Comparison of ENCODE assay signal across 1 cellular context in genomic region chr5:150045512-150045911, GRCh38.
TF ChIP-seq lines count a peak whose summit lies in the region.

No MANE protein-coding gene starts in this region.

TF ChIP-seq in GM23338, 12 proteins besides CTCF, POLR2A, EP300 and RAD21:
- TF ChIP-seq JUNB (IDR thresholded peaks at IDR 0.05; ENCODE audit: unreplicated experiment) (no peak), EZH2phosphoT487 (IDR thresholded peaks at IDR 0.05; ENCODE audit: unreplicated experiment) (no peak), NANOG (IDR thresholded peaks at IDR 0.05; ENCODE audit: borderline replicate concordance) (no peak), ZNF331 (CRISPR knock-in tag; IDR thresholded peaks at IDR 0.05; ENCODE audit: low read depth) (no peak), ETS1 (IDR thresholded peaks at IDR 0.05) (no peak), POLR2AphosphoS5 (IDR thresholded peaks at IDR 0.05; ENCODE audit: low read depth) (no peak), EZH2 (IDR thresholded peaks at IDR 0.05; ENCODE audit: low read depth, unreplicated experiment) (no peak), ZNF114 (CRISPR knock-in tag; IDR thresholded peaks at IDR 0.05) (no peak), STAT1 (IDR thresholded peaks at IDR 0.05; ENCODE audit: unreplicated experiment) (no peak), CREB1 (CRISPR knock-in tag; IDR thresholded peaks at IDR 0.05; ENCODE audit: low read depth) (no peak)
- TF ChIP-seq, protein P1, sequence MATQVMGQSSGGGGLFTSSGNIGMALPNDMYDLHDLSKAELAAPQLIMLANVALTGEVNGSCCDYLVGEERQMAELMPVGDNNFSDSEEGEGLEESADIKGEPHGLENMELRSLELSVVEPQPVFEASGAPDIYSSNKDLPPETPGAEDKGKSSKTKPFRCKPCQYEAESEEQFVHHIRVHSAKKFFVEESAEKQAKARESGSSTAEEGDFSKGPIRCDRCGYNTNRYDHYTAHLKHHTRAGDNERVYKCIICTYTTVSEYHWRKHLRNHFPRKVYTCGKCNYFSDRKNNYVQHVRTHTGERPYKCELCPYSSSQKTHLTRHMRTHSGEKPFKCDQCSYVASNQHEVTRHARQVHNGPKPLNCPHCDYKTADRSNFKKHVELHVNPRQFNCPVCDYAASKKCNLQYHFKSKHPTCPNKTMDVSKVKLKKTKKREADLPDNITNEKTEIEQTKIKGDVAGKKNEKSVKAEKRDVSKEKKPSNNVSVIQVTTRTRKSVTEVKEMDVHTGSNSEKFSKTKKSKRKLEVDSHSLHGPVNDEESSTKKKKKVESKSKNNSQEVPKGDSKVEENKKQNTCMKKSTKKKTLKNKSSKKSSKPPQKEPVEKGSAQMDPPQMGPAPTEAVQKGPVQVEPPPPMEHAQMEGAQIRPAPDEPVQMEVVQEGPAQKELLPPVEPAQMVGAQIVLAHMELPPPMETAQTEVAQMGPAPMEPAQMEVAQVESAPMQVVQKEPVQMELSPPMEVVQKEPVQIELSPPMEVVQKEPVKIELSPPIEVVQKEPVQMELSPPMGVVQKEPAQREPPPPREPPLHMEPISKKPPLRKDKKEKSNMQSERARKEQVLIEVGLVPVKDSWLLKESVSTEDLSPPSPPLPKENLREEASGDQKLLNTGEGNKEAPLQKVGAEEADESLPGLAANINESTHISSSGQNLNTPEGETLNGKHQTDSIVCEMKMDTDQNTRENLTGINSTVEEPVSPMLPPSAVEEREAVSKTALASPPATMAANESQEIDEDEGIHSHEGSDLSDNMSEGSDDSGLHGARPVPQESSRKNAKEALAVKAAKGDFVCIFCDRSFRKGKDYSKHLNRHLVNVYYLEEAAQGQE (IDR thresholded peaks at IDR 0.05; ENCODE audit: unreplicated experiment), result no peak
- TF ChIP-seq, protein P2, sequence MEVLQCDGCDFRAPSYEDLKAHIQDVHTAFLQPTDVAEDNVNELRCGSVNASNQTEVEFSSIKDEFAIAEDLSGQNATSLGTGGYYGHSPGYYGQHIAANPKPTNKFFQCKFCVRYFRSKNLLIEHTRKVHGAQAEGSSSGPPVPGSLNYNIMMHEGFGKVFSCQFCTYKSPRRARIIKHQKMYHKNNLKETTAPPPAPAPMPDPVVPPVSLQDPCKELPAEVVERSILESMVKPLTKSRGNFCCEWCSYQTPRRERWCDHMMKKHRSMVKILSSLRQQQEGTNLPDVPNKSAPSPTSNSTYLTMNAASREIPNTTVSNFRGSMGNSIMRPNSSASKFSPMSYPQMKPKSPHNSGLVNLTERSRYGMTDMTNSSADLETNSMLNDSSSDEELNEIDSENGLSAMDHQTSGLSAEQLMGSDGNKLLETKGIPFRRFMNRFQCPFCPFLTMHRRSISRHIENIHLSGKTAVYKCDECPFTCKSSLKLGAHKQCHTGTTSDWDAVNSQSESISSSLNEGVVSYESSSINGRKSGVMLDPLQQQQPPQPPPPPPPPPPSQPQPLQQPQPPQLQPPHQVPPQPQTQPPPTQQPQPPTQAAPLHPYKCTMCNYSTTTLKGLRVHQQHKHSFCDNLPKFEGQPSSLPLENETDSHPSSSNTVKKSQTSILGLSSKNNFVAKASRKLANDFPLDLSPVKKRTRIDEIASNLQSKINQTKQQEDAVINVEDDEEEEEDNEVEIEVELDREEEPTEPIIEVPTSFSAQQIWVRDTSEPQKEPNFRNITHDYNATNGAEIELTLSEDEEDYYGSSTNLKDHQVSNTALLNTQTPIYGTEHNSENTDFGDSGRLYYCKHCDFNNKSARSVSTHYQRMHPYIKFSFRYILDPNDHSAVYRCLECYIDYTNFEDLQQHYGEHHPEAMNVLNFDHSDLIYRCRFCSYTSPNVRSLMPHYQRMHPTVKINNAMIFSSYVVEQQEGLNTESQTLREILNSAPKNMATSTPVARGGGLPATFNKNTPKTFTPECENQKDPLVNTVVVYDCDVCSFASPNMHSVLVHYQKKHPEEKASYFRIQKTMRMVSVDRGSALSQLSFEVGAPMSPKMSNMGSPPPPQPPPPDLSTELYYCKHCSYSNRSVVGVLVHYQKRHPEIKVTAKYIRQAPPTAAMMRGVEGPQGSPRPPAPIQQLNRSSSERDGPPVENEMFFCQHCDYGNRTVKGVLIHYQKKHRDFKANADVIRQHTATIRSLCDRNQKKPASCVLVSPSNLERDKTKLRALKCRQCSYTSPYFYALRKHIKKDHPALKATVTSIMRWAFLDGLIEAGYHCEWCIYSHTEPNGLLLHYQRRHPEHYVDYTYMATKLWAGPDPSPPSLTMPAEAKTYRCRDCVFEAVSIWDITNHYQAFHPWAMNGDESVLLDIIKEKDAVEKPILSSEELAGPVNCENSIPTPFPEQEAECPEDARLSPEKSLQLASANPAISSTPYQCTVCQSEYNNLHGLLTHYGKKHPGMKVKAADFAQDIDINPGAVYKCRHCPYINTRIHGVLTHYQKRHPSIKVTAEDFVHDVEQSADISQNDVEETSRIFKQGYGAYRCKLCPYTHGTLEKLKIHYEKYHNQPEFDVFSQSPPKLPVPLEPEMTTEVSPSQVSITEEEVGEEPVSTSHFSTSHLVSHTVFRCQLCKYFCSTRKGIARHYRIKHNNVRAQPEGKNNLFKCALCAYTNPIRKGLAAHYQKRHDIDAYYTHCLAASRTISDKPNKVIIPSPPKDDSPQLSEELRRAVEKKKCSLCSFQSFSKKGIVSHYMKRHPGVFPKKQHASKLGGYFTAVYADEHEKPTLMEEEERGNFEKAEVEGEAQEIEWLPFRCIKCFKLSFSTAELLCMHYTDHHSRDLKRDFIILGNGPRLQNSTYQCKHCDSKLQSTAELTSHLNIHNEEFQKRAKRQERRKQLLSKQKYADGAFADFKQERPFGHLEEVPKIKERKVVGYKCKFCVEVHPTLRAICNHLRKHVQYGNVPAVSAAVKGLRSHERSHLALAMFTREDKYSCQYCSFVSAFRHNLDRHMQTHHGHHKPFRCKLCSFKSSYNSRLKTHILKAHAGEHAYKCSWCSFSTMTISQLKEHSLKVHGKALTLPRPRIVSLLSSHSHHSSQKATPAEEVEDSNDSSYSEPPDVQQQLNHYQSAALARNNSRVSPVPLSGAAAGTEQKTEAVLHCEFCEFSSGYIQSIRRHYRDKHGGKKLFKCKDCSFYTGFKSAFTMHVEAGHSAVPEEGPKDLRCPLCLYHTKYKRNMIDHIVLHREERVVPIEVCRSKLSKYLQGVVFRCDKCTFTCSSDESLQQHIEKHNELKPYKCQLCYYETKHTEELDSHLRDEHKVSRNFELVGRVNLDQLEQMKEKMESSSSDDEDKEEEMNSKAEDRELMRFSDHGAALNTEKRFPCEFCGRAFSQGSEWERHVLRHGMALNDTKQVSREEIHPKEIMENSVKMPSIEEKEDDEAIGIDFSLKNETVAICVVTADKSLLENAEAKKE (CRISPR knock-in tag; IDR thresholded peaks at IDR 0.05), result no peak
